ENCODE assay signal across 15 cellular contexts in genomic region chrX:42948723-42949122, GRCh38.
DNase-seq lines count a peak whose midpoint lies in the region; ATAC-seq and FAIRE-seq lines count a peak whose summit lies in the region.
"Had no signal": no experiment of that assay in that cellular context is flagged by ENCODE, and none has a peak within 500 bp of the region (broad histone marks: within the 10 kb centered on the region; RNA-seq: fewer than 3 reads in every experiment).

No MANE protein-coding gene starts in this region.

- no peak overlapping the region for H3K27ac ChIP-seq in CD8-positive, alpha-beta memory T cell (ENCODE audit: low read depth, low read length)
- H3K27ac ChIP-seq in HUES48 (ENCODE audit: low read depth, low read length) = peak overlapping the region; percentile 40
- H3K27ac ChIP-seq: vagina, VCaP had no signal

- H3K27me3 ChIP-seq in CD8-positive, alpha-beta memory T cell (ENCODE audit: insufficient read depth, low read length, poor library complexity, severe bottlenecking) = no peaks in the 10 kb centered on the region
- no peaks in the 10 kb centered on the region; the same call in 1 of the 2 replicates for H3K27me3 ChIP-seq in HUES48 (ENCODE audit: control insufficient read depth, insufficient read depth, low read length)
- H3K27me3 ChIP-seq: vagina had no signal

- H3K9me3 Mint-ChIP-seq in CD8-positive, alpha-beta memory T cell = peaks cover 0 to 2% (median 0%) of the 10 kb centered on the region in 5 donors
- no peaks in the 10 kb centered on the region for H3K9me3 Mint-ChIP-seq in activated T-helper 17 cell treated with anti-CD3 and anti-CD28 coated beads, Interleukin-2, amount 50 U/mL, for 72 hours
- H3K9me3 Mint-ChIP-seq: nephron had no signal

- POLR2A ChIA-PET in CD8-positive, alpha-beta memory T cell (lab: Charles Lee) = interaction anchor here (0.8 kb wide), 1 partner anchor 1044 kb away, joined by 3 read pairs; no protein-coding TSS in a partner anchor

- H3K36me3 Mint-ChIP-seq in CD8-positive, alpha-beta memory T cell = peaks cover 0 to 5% (median 5%) of the 10 kb centered on the region in 3 donors
- no peaks in the 10 kb centered on the region for H3K36me3 Mint-ChIP-seq in activated T-helper 17 cell treated with anti-CD3 and anti-CD28 coated beads, Interleukin-2, amount 50 U/mL, for 72 hours (ENCODE audit: low read depth)
- H3K36me3 Mint-ChIP-seq: CD14-positive monocyte had no signal

- ATAC-seq in activated T-helper 17 cell treated with anti-CD3 and anti-CD28 coated beads, Interleukin-2, amount 50 U/mL, for 72 hours (replicated peaks) = peak; percentile 12
- no peak for ATAC-seq in GM21390 (IDR thresholded peaks at IDR 0.05; ENCODE audit: unreplicated experiment)
- ATAC-seq: heart left ventricle; stimulated activated naive B cell treated with anti-CD40 and anti-IgM and Interleukin-4, amounts not matched to agents 10 μg/mL and 1 μg/mL and 100 μg/mL, for 72 hours had no signal

- no peak overlapping the region for H3K4me3 ChIP-seq in CD8-positive, alpha-beta memory T cell (ENCODE audit: low read length)
- no peak overlapping the region for H3K4me3 ChIP-seq in HUES48 (ENCODE audit: low read depth, low read length)
- H3K4me3 ChIP-seq: heart left ventricle, vagina had no signal

- peak overlapping the region; percentile 72 to 98 (median 89) for H3K27ac Mint-ChIP-seq in CD8-positive, alpha-beta memory T cell
- H3K27ac Mint-ChIP-seq in activated T-helper 17 cell treated with anti-CD3 and anti-CD28 coated beads, Interleukin-2, amount 50 U/mL, for 72 hours = peak overlapping the region; percentile 96
- H3K27ac Mint-ChIP-seq: CD14-positive monocyte; nephron; stimulated activated naive B cell treated with anti-CD40 and anti-IgM and Interleukin-4, amounts not matched to agents 10 μg/mL and 1 μg/mL and 100 μg/mL, for 72 hours had no signal

- H3K27me3 Mint-ChIP-seq in CD8-positive, alpha-beta memory T cell = no peaks in the 10 kb centered on the region
- H3K27me3 Mint-ChIP-seq in activated T-helper 17 cell treated with anti-CD3 and anti-CD28 coated beads, Interleukin-2, amount 50 U/mL, for 72 hours = no peaks in the 10 kb centered on the region
- H3K27me3 Mint-ChIP-seq: stimulated activated naive B cell treated with anti-CD40 and anti-IgM and Interleukin-4, amounts not matched to agents 10 μg/mL and 1 μg/mL and 100 μg/mL, for 72 hours had no signal

- H3K9ac ChIP-seq in HUES48 (ENCODE audit: low read depth, low read length) = no peak overlapping the region

- no peaks in the 10 kb centered on the region for H3K9me3 ChIP-seq in CD8-positive, alpha-beta memory T cell (ENCODE audit: low read length)
- H3K9me3 ChIP-seq in HUES48 (ENCODE audit: control insufficient read depth, insufficient read depth, low read length) = peaks cover 5% of the 10 kb centered on the region
- H3K9me3 ChIP-seq: heart left ventricle, vagina had no signal

- FAIRE-seq in islet of Langerhans (lab: Jason Lieb, UNC) = peak; percentile 9

- CTCF ChIA-PET in CD8-positive, alpha-beta memory T cell (lab: Charles Lee) = interaction anchor here (1.7 kb wide), 1 partner anchor 1150 kb away, joined by 6 read pairs; no protein-coding TSS in a partner anchor

- DNase-seq in CD8-positive, alpha-beta memory T cell = peak in 2 of 5 donors; percentile 63 to 68
- DNase-seq in AG08395 (ENCODE audit: low spot score) = no peak
- no peak for DNase-seq in HK-2 (ENCODE audit: unreplicated experiment)
- DNase-seq: heart left ventricle; NCI-H226; stimulated activated CD4-positive, alpha-beta T cell treated with anti-CD3 and anti-CD28 coated beads, Interleukin-1b, Interleukin-23, amount 100 ng/mL, for 48 hours; stimulated activated naive B cell treated with anti-CD40 and anti-IgM and Interleukin-4, amounts not matched to agents 10 μg/mL and 1 μg/mL and 100 μg/mL, for 72 hours had no signal

- H3K4me1 Mint-ChIP-seq in CD8-positive, alpha-beta memory T cell = peaks cover 76 to 80% (median 77%) of the 10 kb centered on the region in 3 donors
- H3K4me1 Mint-ChIP-seq in activated T-helper 17 cell treated with anti-CD3 and anti-CD28 coated beads, Interleukin-2, amount 50 U/mL, for 72 hours = peaks cover 23% of the 10 kb centered on the region

- H3K36me3 ChIP-seq in CD8-positive, alpha-beta memory T cell (ENCODE audit: insufficient read depth, low read length) = no peaks in the 10 kb centered on the region
- H3K36me3 ChIP-seq in HUES48 (ENCODE audit: control insufficient read depth, insufficient read depth, low read length) = no peaks in the 10 kb centered on the region
- H3K36me3 ChIP-seq: heart left ventricle, vagina had no signal

- H3K4me1 ChIP-seq in CD8-positive, alpha-beta memory T cell (ENCODE audit: insufficient read depth, low read length) = peaks cover 52% of the 10 kb centered on the region
- H3K4me1 ChIP-seq in HUES48 (ENCODE audit: control insufficient read depth, insufficient read depth, low read length) = peaks cover 37% of the 10 kb centered on the region
- H3K4me1 ChIP-seq: vagina had no signal

- peak overlapping the region; percentile 13 to 63 (median 46) for H3K4me3 Mint-ChIP-seq in CD8-positive, alpha-beta memory T cell
- H3K4me3 Mint-ChIP-seq in activated T-helper 17 cell treated with anti-CD3 and anti-CD28 coated beads, Interleukin-2, amount 50 U/mL, for 72 hours = peak overlapping the region; percentile 91
- H3K4me3 Mint-ChIP-seq: CD14-positive monocyte; nephron; stimulated activated naive B cell treated with anti-CD40 and anti-IgM and Interleukin-4, amounts not matched to agents 10 μg/mL and 1 μg/mL and 100 μg/mL, for 72 hours had no signal
